Comparison of ENCODE assay signal across 28 cellular contexts in the genomic region with DNA sequence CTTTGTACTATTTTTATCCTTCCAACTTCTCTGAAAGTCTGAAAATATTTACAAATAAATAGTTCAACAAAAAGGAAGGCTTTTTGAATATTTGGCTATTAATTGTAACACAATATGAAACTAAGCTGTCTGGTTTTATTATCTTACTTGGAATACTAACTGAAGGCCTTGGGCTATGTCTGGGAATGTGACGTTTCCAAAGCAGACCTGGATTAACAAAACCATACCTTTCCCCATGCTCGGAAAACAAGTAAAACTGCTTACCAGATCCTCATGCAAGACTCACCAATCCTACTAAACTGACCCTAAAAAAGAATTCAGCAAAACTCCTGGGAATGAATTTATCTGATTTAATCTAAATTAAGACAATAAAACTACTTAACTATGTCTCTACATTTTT.
"Had no signal": no experiment of that assay in that cellular context is flagged by ENCODE, and none has a peak within 500 bp of the region (broad histone marks: within the 10 kb centered on the region; RNA-seq: fewer than 3 reads in every experiment).

No MANE protein-coding gene starts in this region.

- H3K4me1 ChIP-seq: gastroesophageal sphincter had no signal

- H3K27ac Mint-ChIP-seq: activated CD4-positive, alpha-beta memory T cell treated with anti-CD3 and anti-CD28 coated beads, Interleukin-2, amount 10 ng/mL, durations not matched to agents 7 days and 5 days; activated CD4-positive, alpha-beta T cell treated with anti-CD3 and anti-CD28 coated beads, Interleukin-2, amount 10 ng/mL, durations not matched to agents 7 days and 5 days; activated naive CD4-positive, alpha-beta T cell treated with anti-CD3 and anti-CD28 coated beads, Interleukin-2, amount 10 ng/mL, durations not matched to agents 7 days and 5 days; activated naive CD4-positive, alpha-beta T cell treated with anti-CD3 and anti-CD28 coated beads, Interleukin-2, amount 50 U/mL, for 72 hours; activated naive CD8-positive, alpha-beta T cell treated with anti-CD3 and anti-CD28 coated beads, Interleukin-2, amount 10 ng/mL, durations not matched to agents 7 days and 5 days; activated T-cell treated with anti-CD3 and anti-CD28 coated beads, Interleukin-2, amount 50 U/mL, for 24 hours; activated T-cell treated with anti-CD3 and anti-CD28 coated beads, Interleukin-2, amount 50 U/mL, for 72 hours; effector memory CD8-positive, alpha-beta T cell had no signal

- ATAC-seq: activated naive CD4-positive, alpha-beta T cell treated with anti-CD3 and anti-CD28 coated beads, Interleukin-2, amount 50 U/mL, for 72 hours; activated T-cell treated with anti-CD3 and anti-CD28 coated beads, Interleukin-2, amount 50 U/mL, for 72 hours; effector memory CD8-positive, alpha-beta T cell; gastroesophageal sphincter; WTC11 had no signal

- H3K4me3 Mint-ChIP-seq: activated CD4-positive, alpha-beta memory T cell treated with anti-CD3 and anti-CD28 coated beads, Interleukin-2, amount 10 ng/mL, durations not matched to agents 7 days and 5 days; activated CD4-positive, alpha-beta T cell treated with anti-CD3 and anti-CD28 coated beads, Interleukin-2, amount 10 ng/mL, durations not matched to agents 7 days and 5 days; activated naive CD4-positive, alpha-beta T cell treated with anti-CD3 and anti-CD28 coated beads, Interleukin-2, amount 10 ng/mL, durations not matched to agents 7 days and 5 days; activated naive CD8-positive, alpha-beta T cell treated with anti-CD3 and anti-CD28 coated beads, Interleukin-2, amount 10 ng/mL, durations not matched to agents 7 days and 5 days; activated T-cell treated with anti-CD3 and anti-CD28 coated beads, Interleukin-2, amount 50 U/mL, for 24 hours; activated T-cell treated with anti-CD3 and anti-CD28 coated beads, Interleukin-2, amount 50 U/mL, for 72 hours; central memory CD8-positive, alpha-beta T cell; effector memory CD8-positive, alpha-beta T cell; WTC11 had no signal

- H3K36me3 Mint-ChIP-seq: activated naive CD4-positive, alpha-beta T cell treated with anti-CD3 and anti-CD28 coated beads, Interleukin-2, amount 10 ng/mL, durations not matched to agents 7 days and 5 days; activated naive CD4-positive, alpha-beta T cell treated with anti-CD3 and anti-CD28 coated beads, Interleukin-2, amount 50 U/mL, for 72 hours; activated naive CD8-positive, alpha-beta T cell treated with anti-CD3 and anti-CD28 coated beads, Interleukin-2, amount 10 ng/mL, durations not matched to agents 7 days and 5 days had no signal

- H3K4me1 Mint-ChIP-seq: activated CD4-positive, alpha-beta memory T cell treated with anti-CD3 and anti-CD28 coated beads, Interleukin-2, amount 10 ng/mL, durations not matched to agents 7 days and 5 days; activated CD4-positive, alpha-beta T cell treated with anti-CD3 and anti-CD28 coated beads, Interleukin-2, amount 10 ng/mL, durations not matched to agents 7 days and 5 days; activated naive CD4-positive, alpha-beta T cell treated with anti-CD3 and anti-CD28 coated beads, Interleukin-2, amount 10 ng/mL, durations not matched to agents 7 days and 5 days; activated naive CD8-positive, alpha-beta T cell treated with anti-CD3 and anti-CD28 coated beads, Interleukin-2, amount 10 ng/mL, durations not matched to agents 7 days and 5 days; central memory CD8-positive, alpha-beta T cell had no signal

- H3K27me3 ChIP-seq: brain microvascular endothelial cell, esophagus squamous epithelium, gastroesophageal sphincter had no signal

- DNase-seq: activated CD4-positive, alpha-beta memory T cell treated with anti-CD3 and anti-CD28 coated beads, Interleukin-2, amount 10 ng/mL, durations not matched to agents 7 days and 5 days; activated CD4-positive, alpha-beta T cell treated with anti-CD3 and anti-CD28 coated beads for 1 hour; activated CD4-positive, alpha-beta T cell treated with anti-CD3 and anti-CD28 coated beads for 4 hours; activated CD4-positive, alpha-beta T cell treated with anti-CD3 and anti-CD28 coated beads, Interleukin-2, amount 10 ng/mL, durations not matched to agents 7 days and 5 days; activated CD4-positive, alpha-beta T cell treated with anti-CD3 and anti-CD28 coated beads, Interleukin-2, amount 50 U/mL, for 4 hours; activated CD8-positive, alpha-beta memory T cell treated with anti-CD3 and anti-CD28 coated beads, Interleukin-2, amount 50 U/mL, for 48 hours; activated gamma-delta T cell; activated naive CD4-positive, alpha-beta T cell; activated naive CD4-positive, alpha-beta T cell treated with anti-CD3 and anti-CD28 coated beads, Interleukin-2, amount 10 ng/mL, durations not matched to agents 7 days and 5 days; activated naive CD8-positive, alpha-beta T cell treated with anti-CD3 and anti-CD28 coated beads, Interleukin-2, amount 10 ng/mL, durations not matched to agents 7 days and 5 days; activated T-cell treated with anti-CD3 and anti-CD28 coated beads for 4 hours; activated T-cell treated with anti-CD3 and anti-CD28 coated beads, Interleukin-2, amount 50 U/mL, for 24 hours; activated T-cell treated with anti-CD3 and anti-CD28 coated beads, Interleukin-2, amount 50 U/mL, for 72 hours; amniotic stem cell; anterior cingulate cortex; brain microvascular endothelial cell; cortex of kidney; dermis blood vessel endothelial cell; effector CD4-positive, alpha-beta T cell; effector memory CD8-positive, alpha-beta T cell; esophagus squamous epithelium; foreskin melanocyte; T-helper 2 cell had no signal

- H3K36me3 ChIP-seq: brain microvascular endothelial cell had no signal

- H3K4me3 ChIP-seq: esophagus squamous epithelium, gastroesophageal sphincter had no signal

- H3K27ac ChIP-seq: brain microvascular endothelial cell, epithelial cell of prostate, esophagus squamous epithelium, gastroesophageal sphincter had no signal

- H3K9me3 Mint-ChIP-seq: activated CD4-positive, alpha-beta memory T cell treated with anti-CD3 and anti-CD28 coated beads, Interleukin-2, amount 10 ng/mL, durations not matched to agents 7 days and 5 days; activated CD4-positive, alpha-beta T cell treated with anti-CD3 and anti-CD28 coated beads, Interleukin-2, amount 10 ng/mL, durations not matched to agents 7 days and 5 days; activated naive CD4-positive, alpha-beta T cell treated with anti-CD3 and anti-CD28 coated beads, Interleukin-2, amount 10 ng/mL, durations not matched to agents 7 days and 5 days; activated naive CD4-positive, alpha-beta T cell treated with anti-CD3 and anti-CD28 coated beads, Interleukin-2, amount 50 U/mL, for 72 hours; activated naive CD8-positive, alpha-beta T cell treated with anti-CD3 and anti-CD28 coated beads, Interleukin-2, amount 10 ng/mL, durations not matched to agents 7 days and 5 days; activated T-cell treated with anti-CD3 and anti-CD28 coated beads, Interleukin-2, amount 50 U/mL, for 24 hours; activated T-cell treated with anti-CD3 and anti-CD28 coated beads, Interleukin-2, amount 50 U/mL, for 72 hours; central memory CD8-positive, alpha-beta T cell; effector memory CD8-positive, alpha-beta T cell; WTC11 had no signal

- H3K27me3 Mint-ChIP-seq: activated CD4-positive, alpha-beta memory T cell treated with anti-CD3 and anti-CD28 coated beads, Interleukin-2, amount 10 ng/mL, durations not matched to agents 7 days and 5 days; activated CD4-positive, alpha-beta T cell treated with anti-CD3 and anti-CD28 coated beads, Interleukin-2, amount 10 ng/mL, durations not matched to agents 7 days and 5 days; activated naive CD4-positive, alpha-beta T cell treated with anti-CD3 and anti-CD28 coated beads, Interleukin-2, amount 10 ng/mL, durations not matched to agents 7 days and 5 days; activated naive CD8-positive, alpha-beta T cell treated with anti-CD3 and anti-CD28 coated beads, Interleukin-2, amount 10 ng/mL, durations not matched to agents 7 days and 5 days; activated T-cell treated with anti-CD3 and anti-CD28 coated beads, Interleukin-2, amount 50 U/mL, for 24 hours; central memory CD8-positive, alpha-beta T cell; effector memory CD8-positive, alpha-beta T cell had no signal

- H3K9me3 ChIP-seq: esophagus squamous epithelium, gastroesophageal sphincter had no signal
